ENCODE assay signal across 14 cellular contexts in genomic region chr12:122042910-122043309, GRCh38. TPM values are rescaled to one million over a fixed set of nuclear protein-coding genes. Genes with fewer than 3 reads are reported as not detected.
A peak's percentile ranks its signal among the peaks of the same experiment; 100 is the strongest.
DNase-seq lines count a peak whose midpoint lies in the region; TF ChIP-seq lines count a peak whose summit lies in the region.
"Had no signal": no experiment of that assay in that cellular context is flagged by ENCODE, and none has a peak within 500 bp of the region (broad histone marks: within the 10 kb centered on the region; RNA-seq: fewer than 3 reads in every experiment).

No MANE protein-coding gene starts in this region.

- peak overlapping the region in 2 of 3 donors; percentile 38 to 65 for H3K27ac ChIP-seq in thyroid gland

- H3K27ac Mint-ChIP-seq in brain (peak overlapping the region in 3 of 5 experiments; percentile 35 to 80 (median 63)), nephron progenitor cell (peak overlapping the region; percentile 64)
- H3K27ac Mint-ChIP-seq: CD8-positive, alpha-beta T cell had no signal

- no peak overlapping the region for H3K4me3 Mint-ChIP-seq in brain
- no peak overlapping the region for H3K4me3 Mint-ChIP-seq in nephron progenitor cell
- H3K4me3 Mint-ChIP-seq: CD14-positive monocyte; CD8-positive, alpha-beta T cell had no signal

- no peaks in the 10 kb centered on the region for H3K9me3 ChIP-seq in thyroid gland
- H3K9me3 ChIP-seq: A549, BE2C had no signal

- intact Hi-C loops in thyroid gland (cut with DNase I) = no loop called here

- no peaks in the 10 kb centered on the region for H3K9me3 Mint-ChIP-seq in brain
- no peaks in the 10 kb centered on the region for H3K9me3 Mint-ChIP-seq in nephron progenitor cell
- H3K9me3 Mint-ChIP-seq: CD14-positive monocyte; CD8-positive, alpha-beta T cell had no signal

- H3K4me1 Mint-ChIP-seq in brain = no peaks in the 10 kb centered on the region
- H3K4me1 Mint-ChIP-seq in nephron progenitor cell = peaks cover 6% of the 10 kb centered on the region
- H3K4me1 Mint-ChIP-seq: CD14-positive monocyte had no signal

- TF ChIP-seq POLR2A in thyroid gland (IDR thresholded peaks at IDR 0.05) = no peak

- H3K4me1 ChIP-seq in thyroid gland = peaks cover 4 to 7% of the 10 kb centered on the region in 2 donors
- H3K4me1 ChIP-seq: BE2C had no signal

- H3K36me3 ChIP-seq in thyroid gland = peaks cover 0 to 9% of the 10 kb centered on the region in 2 donors

- peaks cover 70% of the 10 kb centered on the region for H3K36me3 Mint-ChIP-seq in brain
- peaks cover 67% of the 10 kb centered on the region for H3K36me3 Mint-ChIP-seq in nephron progenitor cell (ENCODE audit: low read depth)

- DNase-seq in nephron progenitor cell = no peak
- peak; percentile 78 to 84 for DNase-seq in thyroid gland
- DNase-seq in inferior parietal cortex (ENCODE audit: extremely low spot score) = no peak
- DNase-seq in UCSD-AML1 (lab: John Stamatoyannopoulos, UW; ENCODE audit: unreplicated experiment) = no peak
- no peak for DNase-seq in SIG-M5 (lab: John Stamatoyannopoulos, UW)
- DNase-seq: BE2C; CD8-positive, alpha-beta T cell; COR-L47; DND-41; GDM1 had no signal

- TF ChIP-seq EP300 in Ishikawa (IDR thresholded peaks at IDR 0.05; ENCODE audit: borderline replicate concordance) = no peak

- TF ChIP-seq CTCF in brain (conservative IDR thresholded peaks at IDR 0.05) (no peak), nephron progenitor cell (IDR thresholded peaks at IDR 0.05) (no peak), thyroid gland (IDR thresholded peaks at IDR 0.05) (no peak)

- no peaks in the 10 kb centered on the region for H3K27me3 ChIP-seq in thyroid gland
- H3K27me3 ChIP-seq: BE2C had no signal

- H3K4me3 ChIP-seq in thyroid gland (replicated peaks in 1 of 3) = no peak overlapping the region
- H3K4me3 ChIP-seq: A549 had no signal

- 77 to 78% methylated on average over 11 of the region's 11 CpGs for WGBS in thyroid gland, 2 donors

- H3K27me3 Mint-ChIP-seq in brain = no peaks in the 10 kb centered on the region
- H3K27me3 Mint-ChIP-seq in nephron progenitor cell (ENCODE audit: low read depth, poor library complexity) = no peaks in the 10 kb centered on the region

- no peak; the same call in 1 of the 2 replicates for TF ChIP-seq RAD21 in Ishikawa (IDR thresholded peaks at IDR 0.05; ENCODE audit: low read depth)

TF ChIP-seq in Ishikawa, 13 proteins besides CTCF, POLR2A, EP300 and RAD21:
- TF ChIP-seq MAX (IDR thresholded peaks at IDR 0.05) = peak; percentile 44
- 0 out of 2 replicates have a peak, but pooled peaks have one; percentile 18 for TF ChIP-seq NFIC (IDR thresholded peaks at IDR 0.05)
- no peak for TF ChIP-seq FOXM1 (IDR thresholded peaks at IDR 0.05; ENCODE audit: borderline replicate concordance, low read depth)
- no peak for TF ChIP-seq CREB1 (IDR thresholded peaks at IDR 0.05; ENCODE audit: low read depth)
- TF ChIP-seq REST (IDR thresholded peaks at IDR 0.05; ENCODE audit: low read depth) = no peak
- no peak for TF ChIP-seq EGR1 (IDR thresholded peaks at IDR 0.05)
- TF ChIP-seq YY1 (IDR thresholded peaks at IDR 0.05; ENCODE audit: low read depth) = no peak
- 0 out of 2 replicates have a peak, but pooled peaks have one; percentile 7 for TF ChIP-seq TEAD4 (IDR thresholded peaks at IDR 0.05)
- TF ChIP-seq TCF12 (IDR thresholded peaks at IDR 0.05; ENCODE audit: low read depth) = 0 out of 2 replicates have a peak, but pooled peaks have one; percentile 25
- peak; percentile 82 for TF ChIP-seq USF1 (IDR thresholded peaks at IDR 0.05)

RNA-seq across cellular contexts. Expression of gene BCL7A, which starts 21.2 kb away (rescaled TPM):
- polyA plus RNA-seq in brain (ENCODE audit: insufficient read depth, low read depth, low replicate concordance) = 24.1 TPM
- total RNA-seq in thyroid gland = 10 to 100 TPM; 18.3 to 27.2 (median 22.7) TPM

RNA-seq across cellular contexts. Expression of gene MLXIP, which starts 35.6 kb away (rescaled TPM):
- 29.1 TPM for polyA plus RNA-seq in brain (ENCODE audit: insufficient read depth, low read depth, low replicate concordance)
- 10 to 100 TPM; 34.0 to 70.1 (median 46.2) TPM for total RNA-seq in thyroid gland

Comparison
In these comparisons a context has a peak if more than half of its experiments do, and no peak if none do; other contexts are left out.
1. DNase-seq: peak in thyroid gland (2 of 2); none in nephron progenitor cell (single experiment), inferior parietal cortex (single experiment), UCSD-AML1 (single experiment) and SIG-M5 (single experiment).